In the genomic region with DNA sequence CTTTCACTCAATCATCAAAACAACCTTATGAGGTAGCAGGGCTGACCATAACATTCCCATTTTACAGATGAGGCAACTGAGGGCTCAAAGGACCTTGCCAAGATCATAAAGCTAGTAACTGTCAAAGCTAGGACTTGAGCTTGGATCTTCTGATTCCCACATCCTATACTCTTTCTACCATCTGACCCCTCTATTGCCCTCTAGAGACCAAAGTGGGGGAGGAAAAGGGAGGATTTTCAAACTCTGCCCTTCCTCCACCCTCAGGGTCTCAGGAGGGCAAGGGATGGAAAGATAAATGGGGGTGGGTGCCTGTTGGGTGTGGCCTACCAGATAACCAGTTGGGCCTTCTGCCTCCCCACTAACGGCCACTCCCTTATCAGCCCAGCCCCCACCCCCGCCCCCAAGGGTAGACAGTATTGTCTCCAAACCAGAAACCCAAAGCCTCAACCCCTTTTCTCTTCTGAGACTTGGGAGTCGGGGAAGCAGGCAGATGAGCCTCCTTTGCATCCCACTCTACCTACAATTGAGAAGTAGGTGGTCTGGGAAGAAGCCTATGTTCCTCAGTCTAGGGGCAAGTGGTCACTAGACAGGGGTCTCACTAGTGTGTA, we compare ENCODE assay signal across 10 cellular contexts. TPM values are rescaled to one million over a fixed set of nuclear protein-coding genes. Genes with fewer than 3 reads are reported as not detected.
DNase-seq lines count a peak whose midpoint lies in the region; ATAC-seq and TF ChIP-seq lines count a peak whose summit lies in the region.
"Had no signal": no experiment of that assay in that cellular context is flagged by ENCODE, and none has a peak within 500 bp of the region (broad histone marks: within the 10 kb centered on the region; RNA-seq: fewer than 3 reads in every experiment).

No MANE protein-coding gene starts in this region.

- intact Hi-C loops in natural killer cell (cut with micrococcal nuclease) (no loop called here), vagina (cut with DNase I) (no loop called here)

- H3K9me3 ChIP-seq in vagina, result no peaks in the 10 kb centered on the region

- H3K27ac Mint-ChIP-seq in natural killer cell (peak overlapping the region; percentile 50 to 95), T-cell (peak overlapping the region in 1 of 2 donors; percentile 86)
- peak overlapping the region in 1 of 2 donors; percentile 79 for H3K27ac Mint-ChIP-seq in natural killer cell treated with Interleukin-12 subunit alpha and Interleukin-12 subunit beta and Interleukin-15 and Interleukin-18, amount 100 ng/mL, for 72 hours

- ATAC-seq in natural killer cell, result no peak
- ATAC-seq in natural killer cell treated with Interleukin-12 subunit alpha and Interleukin-12 subunit beta and Interleukin-15 and Interleukin-18, amount 100 ng/mL, for 72 hours, result no peak
- ATAC-seq in T-cell (replicated peaks in 1 of 4), result no peak

- H3K36me3 Mint-ChIP-seq in natural killer cell (peaks cover 12% of the 10 kb centered on the region), T-cell (peaks cover 30% of the 10 kb centered on the region)
- H3K36me3 Mint-ChIP-seq in natural killer cell treated with Interleukin-12 subunit alpha and Interleukin-12 subunit beta and Interleukin-15 and Interleukin-18, amount 100 ng/mL, for 72 hours, result peaks cover 6% of the 10 kb centered on the region

- H3K27me3 Mint-ChIP-seq in natural killer cell (ENCODE audit: low read depth in 2 of 2) (no peaks in the 10 kb centered on the region), T-cell (no peaks in the 10 kb centered on the region)
- no peaks in the 10 kb centered on the region for H3K27me3 Mint-ChIP-seq in natural killer cell treated with Interleukin-12 subunit alpha and Interleukin-12 subunit beta and Interleukin-15 and Interleukin-18, amount 100 ng/mL, for 72 hours

- POLR2A ChIA-PET in T-cell (lab: Charles Lee), result no interaction called here

- TF ChIP-seq POLR2A in vagina (IDR thresholded peaks at IDR 0.05), result no peak

- H3K4me3 ChIP-seq in fibroblast of mammary gland (ENCODE audit: control insufficient read depth, low read depth, low read length), result no peak overlapping the region
- H3K4me3 ChIP-seq in vagina, result no peak overlapping the region

- peaks cover 58% of the 10 kb centered on the region for H3K4me1 ChIP-seq in vagina

- peak overlapping the region; percentile 95 for H3K27ac ChIP-seq in vagina

- H3K4me1 Mint-ChIP-seq in natural killer cell (peaks cover 42 to 58% of the 10 kb centered on the region in 2 donors), T-cell (peaks cover 44 to 49% (median 45%) of the 10 kb centered on the region in 3 donors)
- H3K4me1 Mint-ChIP-seq in natural killer cell treated with Interleukin-12 subunit alpha and Interleukin-12 subunit beta and Interleukin-15 and Interleukin-18, amount 100 ng/mL, for 72 hours (ENCODE audit: low read depth in 2 of 2), result peaks cover 31 to 44% of the 10 kb centered on the region in 2 donors

- peaks cover 5 to 40% of the 10 kb centered on the region in 2 donors for H3K36me3 ChIP-seq in vagina

- DNase-seq in natural killer cell (no peak), T-cell (no peak), fibroblast of mammary gland (ENCODE audit: low read depth) (no peak), vagina (ENCODE audit: extremely low spot score in 2 of 2) (no peak), NCI-H748 treated with DMSO at 0.1 percent for 48 hours (lab: John Stamatoyannopoulos, UW) (no peak), NCI-H510A treated with DMSO at 0.1 percent for 48 hours (lab: John Stamatoyannopoulos, UW) (no peak), NCI-H2227 (lab: John Stamatoyannopoulos, UW; ENCODE audit: unreplicated experiment) (no peak)
- DNase-seq in natural killer cell treated with Interleukin-12 subunit alpha and Interleukin-12 subunit beta and Interleukin-15 and Interleukin-18, amount 100 ng/mL, for 72 hours (ENCODE audit: low spot score), result no peak
- DNase-seq: HCEC 1CT, NCI-H1436 treated with DMSO at 0.1 percent for 48 hours had no signal

- TF ChIP-seq CTCF in natural killer cell (IDR thresholded peaks at IDR 0.05), result no peak
- peak; percentile 24 for TF ChIP-seq CTCF in fibroblast of mammary gland (conservative IDR thresholded peaks at IDR 0.05; ENCODE audit: control insufficient read depth, insufficient read depth, low read depth, low read length)
- TF ChIP-seq CTCF in vagina (IDR thresholded peaks at IDR 0.05), result no peak

- no peak overlapping the region for H3K4me3 Mint-ChIP-seq in natural killer cell
- H3K4me3 Mint-ChIP-seq in natural killer cell treated with Interleukin-12 subunit alpha and Interleukin-12 subunit beta and Interleukin-15 and Interleukin-18, amount 100 ng/mL, for 72 hours, result no peak overlapping the region
- peak overlapping the region in 2 of 3 donors; percentile 39 to 87 for H3K4me3 Mint-ChIP-seq in T-cell

- H3K27me3 ChIP-seq in vagina, result no peaks in the 10 kb centered on the region

- H3K9me3 Mint-ChIP-seq in natural killer cell, result no peaks in the 10 kb centered on the region
- no peaks in the 10 kb centered on the region for H3K9me3 Mint-ChIP-seq in natural killer cell treated with Interleukin-12 subunit alpha and Interleukin-12 subunit beta and Interleukin-15 and Interleukin-18, amount 100 ng/mL, for 72 hours
- no peaks in the 10 kb centered on the region for H3K9me3 Mint-ChIP-seq in T-cell

- CTCF ChIA-PET in T-cell (lab: Charles Lee), result interaction anchor here in 1 of 2 donors (0.6 kb wide), 1 partner anchor 273 kb away, joined by 3 read pairs; no protein-coding TSS in a partner anchor

RNA-seq across cellular contexts. Expression of a gene that starts 7.9 kb away (rescaled TPM):
- total RNA-seq in natural killer cell, result 100 to 1,000 TPM; 103 to 109 (median 104) TPM
- 10 to 100 TPM; 61.8 to 87.9 TPM for total RNA-seq in natural killer cell treated with Interleukin-12 subunit alpha and Interleukin-12 subunit beta and Interleukin-15 and Interleukin-18, amount 100 ng/mL, for 72 hours
- 100 to 1,000 TPM; 120 to 147 (median 126) TPM for total RNA-seq in T-cell
- total RNA-seq in vagina, result 62.6 TPM

RNA-seq across cellular contexts. Expression of a gene that starts 20.5 kb away (rescaled TPM):
- 10 to 100 TPM; 29.1 to 48.0 (median 37.7) TPM for total RNA-seq in natural killer cell
- 100 to 1,000 TPM in 1 of 2 donors, 10 to 100 TPM in 1; 56.3 to 134 TPM for total RNA-seq in natural killer cell treated with Interleukin-12 subunit alpha and Interleukin-12 subunit beta and Interleukin-15 and Interleukin-18, amount 100 ng/mL, for 72 hours
- total RNA-seq in T-cell, result 10 to 100 TPM; 33.5 to 55.1 (median 51.4) TPM
- total RNA-seq in vagina, result 29.5 TPM

RNA-seq across cellular contexts. Expression of a gene that starts 39.9 kb away (rescaled TPM):
- total RNA-seq in natural killer cell, result 10 to 100 TPM; 42.6 to 47.5 (median 43.4) TPM
- total RNA-seq in natural killer cell treated with Interleukin-12 subunit alpha and Interleukin-12 subunit beta and Interleukin-15 and Interleukin-18, amount 100 ng/mL, for 72 hours, result 100 to 1,000 TPM in 1 of 2 donors, 10 to 100 TPM in 1; 98.9 to 172 TPM
- total RNA-seq in T-cell, result 10 to 100 TPM; 40.7 to 69.8 (median 62.4) TPM
- total RNA-seq in vagina, result 61.9 TPM

RNA-seq across cellular contexts. Expression of a gene that starts 47.2 kb away (rescaled TPM):
- total RNA-seq in natural killer cell (10 to 100 TPM; 10.2 to 20.1 (median 18.5) TPM), T-cell (10 to 100 TPM; 12.5 to 33.4 (median 26.7) TPM), vagina (29.7 TPM)
- 10 to 100 TPM; 25.0 to 28.6 TPM for total RNA-seq in natural killer cell treated with Interleukin-12 subunit alpha and Interleukin-12 subunit beta and Interleukin-15 and Interleukin-18, amount 100 ng/mL, for 72 hours

RNA-seq across cellular contexts. Expression of a gene that starts 56.3 kb away (rescaled TPM):
- total RNA-seq in natural killer cell, result 10 to 100 TPM; 29.9 to 38.9 (median 35.4) TPM
- total RNA-seq in natural killer cell treated with Interleukin-12 subunit alpha and Interleukin-12 subunit beta and Interleukin-15 and Interleukin-18, amount 100 ng/mL, for 72 hours, result 10 to 100 TPM; 36.5 to 39.3 TPM
- 10 to 100 TPM; 26.4 to 30.0 (median 27.2) TPM for total RNA-seq in T-cell
- 26.5 TPM for total RNA-seq in vagina

Comparison
In these comparisons a context has a peak if more than half of its experiments do, and no peak if none do; other contexts are left out.
1. H3K4me3 Mint-ChIP-seq: peak in T-cell (2 of 3); none in natural killer cell (single experiment) and natural killer cell treated with Interleukin-12 subunit alpha and Interleukin-12 subunit beta and Interleukin-15 and Interleukin-18, amount 100 ng/mL, for 72 hours (single experiment).